Comparison of ENCODE assay signal across 35 cellular contexts in genomic region chr7:90390926-90391325, GRCh38.
"Had no signal": no experiment of that assay in that cellular context is flagged by ENCODE, and none has a peak within 500 bp of the region (broad histone marks: within the 10 kb centered on the region; RNA-seq: fewer than 3 reads in every experiment).

No MANE protein-coding gene starts in this region.

- DNase-seq: Karpas-422, Kasumi-1, MG63, MM.1S, MV-4-11, NCI-H1048, NCI-H1092, NCI-H1092 treated with DMSO at 0.1 percent for 48 hours, NCI-H1105, NCI-H1105 treated with DMSO at 0.1 percent for 48 hours, NCI-H1417, NCI-H1417 treated with DMSO at 0.1 percent for 48 hours, NCI-H1436, NCI-H1436 treated with DMSO at 0.1 percent for 48 hours, NCI-H146, NCI-H1694, NCI-H1694 treated with DMSO at 0.1 percent for 48 hours, NCI-H187, NCI-H187 treated with DMSO at 0.1 percent for 48 hours, NCI-H1930, NCI-H2029, NCI-H2029 treated with DMSO at 0.1 percent for 48 hours, NCI-H2081, NCI-H2081 treated with DMSO at 0.1 percent for 48 hours, NCI-H2107, NCI-H2171, NCI-H2171 treated with DMSO at 0.1 percent for 48 hours, NCI-H2227 treated with DMSO at 0.1 percent for 48 hours, NCI-H345, NCI-H446, NCI-H446 treated with DMSO at 0.1 percent for 48 hours, NCI-H510A, NCI-H510A treated with DMSO at 0.1 percent for 48 hours, NCI-H524, NCI-H524 treated with DMSO at 0.1 percent for 48 hours had no signal

- H3K9me3 ChIP-seq: MG63 had no signal

- H3K4me3 ChIP-seq: MG63 had no signal

- H3K27me3 ChIP-seq: MG63 had no signal
